9 cellular contexts compared by ENCODE assay signal in genomic region chr4:139988863-139989765, GRCh38.
DNase-seq lines count a peak whose midpoint lies in the region; ATAC-seq and TF ChIP-seq lines count a peak whose summit lies in the region.
"Had no signal": no experiment of that assay in that cellular context is flagged by ENCODE, and none has a peak within 500 bp of the region (broad histone marks: within the 10 kb centered on the region; RNA-seq: fewer than 3 reads in every experiment).

No MANE protein-coding gene starts in this region.

- no peak for TF ChIP-seq POLR2A in prostate gland (IDR thresholded peaks at IDR 0.05)

- H3K27ac ChIP-seq in skin epidermis (peak overlapping the region in 14 of 21 experiments; percentile 2 to 61 (median 40)), prostate gland (no peak overlapping the region)

- no peaks in the 10 kb centered on the region for H3K36me3 ChIP-seq in prostate gland

- no peaks in the 10 kb centered on the region for H3K27me3 ChIP-seq in prostate gland (replicated peaks; ENCODE audit: insufficient read depth)

- WGBS in prostate gland, result 57% methylated on average over 17 of the region's 17 CpGs

- H3K4me3 ChIP-seq in skin epidermis (no peak overlapping the region), prostate gland (no peak overlapping the region)

- peaks cover 6% of the 10 kb centered on the region for H3K4me1 ChIP-seq in prostate gland (replicated peaks)

- peaks cover 37% of the 10 kb centered on the region for H3K4me1 Mint-ChIP-seq in glutamatergic neuron (ENCODE audit: low read depth, unreplicated experiment)

- TF ChIP-seq CTCF in glutamatergic neuron (IDR thresholded peaks at IDR 0.05; ENCODE audit: partially characterized antibody, unreplicated experiment), result no peak
- no peak for TF ChIP-seq CTCF in prostate gland (IDR thresholded peaks at IDR 0.05)

- DNase-seq in NCI-H146 (lab: John Stamatoyannopoulos, UW) (peak; percentile 15), NCI-H146 treated with DMSO at 0.1 percent for 48 hours (lab: John Stamatoyannopoulos, UW; ENCODE audit: unreplicated experiment) (no peak), glutamatergic neuron (no peak), prostate gland (ENCODE audit: low spot score) (no peak), NOMO-1 treated with dmso at 0.1 percent for 144 hours (lab: John Stamatoyannopoulos, UW; ENCODE audit: unreplicated experiment) (no peak)
- DNase-seq in activated CD4-positive, alpha-beta T cell treated with anti-CD3 and anti-CD28 coated beads, Interleukin-2, amount 50 U/mL, for 48 hours, result peak; percentile 56 to 68

- H3K27me3 Mint-ChIP-seq in glutamatergic neuron (ENCODE audit: unreplicated experiment), result peaks cover 2% of the 10 kb centered on the region
- H3K27me3 Mint-ChIP-seq: T-cell had no signal

- no peak overlapping the region for H3K4me3 Mint-ChIP-seq in glutamatergic neuron (ENCODE audit: unreplicated experiment)
- H3K4me3 Mint-ChIP-seq: T-cell had no signal

- no peaks in the 10 kb centered on the region for H3K36me3 Mint-ChIP-seq in glutamatergic neuron (ENCODE audit: unreplicated experiment)

- no peak for ATAC-seq in HG03095 (IDR thresholded peaks at IDR 0.05; ENCODE audit: unreplicated experiment)
- ATAC-seq: T-cell had no signal

- intact Hi-C loops in prostate gland (cut with DNase I), result no loop called here

- no peaks in the 10 kb centered on the region for H3K9me3 ChIP-seq in prostate gland

- peaks cover 17% of the 10 kb centered on the region for H3K9me3 Mint-ChIP-seq in glutamatergic neuron (ENCODE audit: unreplicated experiment)
- H3K9me3 Mint-ChIP-seq: T-cell had no signal

- H3K27ac Mint-ChIP-seq in glutamatergic neuron (ENCODE audit: unreplicated experiment), result peak overlapping the region; percentile 82
- H3K27ac Mint-ChIP-seq: T-cell had no signal

Comparison
In these comparisons a context has a peak if more than half of its experiments do, and no peak if none do; other contexts are left out.
1. DNase-seq: peak in NCI-H146 (single experiment) and activated CD4-positive, alpha-beta T cell treated with anti-CD3 and anti-CD28 coated beads, Interleukin-2, amount 50 U/mL, for 48 hours (2 of 2); none in NCI-H146 treated with DMSO at 0.1 percent for 48 hours (single experiment), glutamatergic neuron (single experiment), prostate gland (single experiment) and NOMO-1 treated with dmso at 0.1 percent for 144 hours (single experiment).
2. H3K27ac ChIP-seq: peak in skin epidermis (14 of 21); none in prostate gland (0 of 2).